8 cellular contexts compared by ENCODE assay signal in genomic region chr5:122844916-122845252, GRCh38. TPM values are rescaled to one million over a fixed set of nuclear protein-coding genes. Genes with fewer than 3 reads are reported as not detected.
DNase-seq lines count a peak whose midpoint lies in the region; ATAC-seq and TF ChIP-seq lines count a peak whose summit lies in the region.

No MANE protein-coding gene starts in this region.

- H3K27me3 ChIP-seq in gastrocnemius medialis, result no peaks in the 10 kb centered on the region

- POLR2A ChIA-PET in T-cell (lab: Charles Lee), result no interaction called here

- intact Hi-C loops in gastrocnemius medialis (cut with DNase I; ENCODE audit: low total_unique reads) (loop anchor here (1.0 to 2.0 kb wide), 2 partner anchors 70 to 191 kb away; partner anchors contain the start of genes PPIC and SNX2), posterior cingulate gyrus (cut with DNase I) (loop anchor here (2.0 kb wide), 1 partner anchor 70 kb away; the partner anchor contains the start of gene SNX2)

- TF ChIP-seq POLR2A in gastrocnemius medialis (IDR thresholded peaks at IDR 0.05), result no peak

- peak; percentile 54 for DNase-seq in activated CD8-positive, alpha-beta memory T cell treated with anti-CD3 and anti-CD28 coated beads, Interleukin-2, amount 50 U/mL, for 48 hours
- DNase-seq in activated CD8-positive, alpha-beta memory T cell treated with anti-CD3 and anti-CD28 coated beads, Interleukin-2, amount 50 U/mL, for 4 hours, result no peak
- DNase-seq in T-cell (peak in 2 of 34 experiments; percentile 1 to 6), glutamatergic neuron (no peak), gastrocnemius medialis (no peak), posterior cingulate gyrus (no peak), NCI-H1436 treated with DMSO at 0.1 percent for 48 hours (lab: John Stamatoyannopoulos, UW) (no peak)

- H3K4me1 Mint-ChIP-seq in T-cell (peaks cover 26 to 38% (median 27%) of the 10 kb centered on the region in 3 donors), glutamatergic neuron (ENCODE audit: low read depth, unreplicated experiment) (peaks cover 12% of the 10 kb centered on the region)

- H3K4me3 Mint-ChIP-seq in T-cell, result peak overlapping the region; percentile 83 to 86 (median 86)
- H3K4me3 Mint-ChIP-seq in glutamatergic neuron (ENCODE audit: unreplicated experiment), result peak overlapping the region; percentile 89

- H3K27me3 Mint-ChIP-seq in T-cell, result peaks cover 0 to 3% of the 10 kb centered on the region in 2 donors
- H3K27me3 Mint-ChIP-seq in glutamatergic neuron (ENCODE audit: unreplicated experiment), result no peaks in the 10 kb centered on the region

- CTCF ChIA-PET in T-cell (lab: Charles Lee), result interaction anchor here (1.2 to 1.8 kb wide), 3 partner anchors 69 to 579 kb away, joined by 3 to 10 read pairs (median 3); partner anchors contain the start of genes CEP120 (in 1 of the 2) and SNX2 (in 1 of the 2)

- H3K36me3 Mint-ChIP-seq in T-cell, result no peaks in the 10 kb centered on the region
- H3K36me3 Mint-ChIP-seq in glutamatergic neuron (ENCODE audit: unreplicated experiment), result peaks cover 5% of the 10 kb centered on the region

- in situ Hi-C loops in gastrocnemius medialis (cut with MboI; ENCODE audit: low sequenced_read_pairs in 4 of 4), result loop anchor here in 1 of 4 donors (10.0 kb wide), 1 partner anchor 70 kb away; the partner anchor contains the start of gene SNX2

- no peaks in the 10 kb centered on the region for H3K36me3 ChIP-seq in gastrocnemius medialis

- H3K9me3 Mint-ChIP-seq in T-cell (no peaks in the 10 kb centered on the region), glutamatergic neuron (ENCODE audit: unreplicated experiment) (peaks cover 2% of the 10 kb centered on the region)

- H3K4me1 ChIP-seq in gastrocnemius medialis, result peaks cover 11 to 13% of the 10 kb centered on the region in 2 donors

- H3K9me3 ChIP-seq in gastrocnemius medialis, result no peaks in the 10 kb centered on the region

- TF ChIP-seq CTCF in glutamatergic neuron (IDR thresholded peaks at IDR 0.05; ENCODE audit: partially characterized antibody, unreplicated experiment), result no peak
- no peak for TF ChIP-seq CTCF in gastrocnemius medialis (IDR thresholded peaks at IDR 0.05 in 4 of 5, conservative IDR thresholded peaks at IDR 0.05 in 1 of 5)

- H3K27ac ChIP-seq in gastrocnemius medialis, result peak overlapping the region; percentile 76 to 91 (median 86)

- ATAC-seq in HG02852 (IDR thresholded peaks at IDR 0.05; ENCODE audit: unreplicated experiment) (peak; percentile 44), T-cell (replicated peaks in 1 of 4) (peak in 2 of 4 experiments; percentile 2 to 7), gastrocnemius medialis (peak; percentile 24 to 35)

- H3K27ac Mint-ChIP-seq in T-cell (peak overlapping the region; percentile 81 to 83), glutamatergic neuron (ENCODE audit: unreplicated experiment) (no peak overlapping the region)

- peak overlapping the region; percentile 88 to 96 (median 92) for H3K4me3 ChIP-seq in gastrocnemius medialis

RNA-seq across cellular contexts. Expression of gene SNX24, which starts 0.5 kb away (rescaled TPM):
- total RNA-seq in T-cell, result 1 to 10 TPM; 2.2 to 4.9 (median 3.8) TPM
- 21.8 TPM for total RNA-seq in glutamatergic neuron (ENCODE audit: unreplicated experiment)
- total RNA-seq in gastrocnemius medialis, result 10 to 100 TPM in 2 of 4 donors, 1 to 10 TPM in 2; 6.9 to 17.8 (median 10.6) TPM
